In genomic region chr22:19429950-19430889, GRCh38 we compare ENCODE assay signal across 8 cellular contexts. TPM values are rescaled to one million over a fixed set of nuclear protein-coding genes. Genes with fewer than 3 reads are reported as not detected.
DNase-seq lines count a peak whose midpoint lies in the region; ATAC-seq and TF ChIP-seq lines count a peak whose summit lies in the region.

No MANE protein-coding gene starts in this region.

- H3K14ac ChIP-seq in IMR-90 (replicated peaks; ENCODE audit: low read depth, low read length), result peak overlapping the region; percentile 60

- TF ChIP-seq POLR2A in IMR-90 (IDR thresholded peaks at IDR 0.05; ENCODE audit: low read depth, low read length), result no peak; the same call in 1 of the 2 replicates

- peaks cover 10% of the 10 kb centered on the region; the same call in 1 of the 2 replicates for H3K9me1 ChIP-seq in IMR-90 (ENCODE audit: insufficient read depth, low read length)

- H3K23ac ChIP-seq in IMR-90 (ENCODE audit: low read depth, low read length), result peak overlapping the region; percentile 91

- H3K36me3 ChIP-seq in CD8-positive, alpha-beta T cell (ENCODE audit: insufficient read depth, low read length), result no peaks in the 10 kb centered on the region
- H3K36me3 ChIP-seq in IMR-90 (ENCODE audit: control insufficient read depth, insufficient read depth, low read length) (peaks cover 5% of the 10 kb centered on the region), muscle layer of colon (ENCODE audit: insufficient read depth, low read length) (peaks cover 8% of the 10 kb centered on the region), upper lobe of right lung (peaks cover 8% of the 10 kb centered on the region)

- no peak for TF ChIP-seq CTCF in CD8-positive, alpha-beta T cell (IDR thresholded peaks at IDR 0.05)
- no peak for TF ChIP-seq CTCF in IMR-90 (conservative IDR thresholded peaks at IDR 0.05; ENCODE audit: low read depth, low read length)
- no peak for TF ChIP-seq CTCF in upper lobe of right lung (IDR thresholded peaks at IDR 0.05)

- no peaks in the 10 kb centered on the region for H3K9me3 Mint-ChIP-seq in CD8-positive, alpha-beta T cell
- H3K9me3 Mint-ChIP-seq in effector memory CD8-positive, alpha-beta T cell, result no peaks in the 10 kb centered on the region

- peak overlapping the region; percentile 91 for H3K4me3 Mint-ChIP-seq in CD8-positive, alpha-beta T cell
- H3K4me3 Mint-ChIP-seq in effector memory CD8-positive, alpha-beta T cell, result peak overlapping the region; percentile 88 to 93

- no peaks in the 10 kb centered on the region for H3K27me3 Mint-ChIP-seq in CD8-positive, alpha-beta T cell (ENCODE audit: low read depth)
- H3K27me3 Mint-ChIP-seq in effector memory CD8-positive, alpha-beta T cell, result no peaks in the 10 kb centered on the region

- peak overlapping the region; percentile 96 for H3K4me2 ChIP-seq in IMR-90 (ENCODE audit: low read depth, low read length)

- H3K36me3 Mint-ChIP-seq in CD8-positive, alpha-beta T cell, result peaks cover 27% of the 10 kb centered on the region
- H3K36me3 Mint-ChIP-seq in effector memory CD8-positive, alpha-beta T cell (ENCODE audit: insufficient read depth), result peaks cover 45% of the 10 kb centered on the region

- H3K9ac ChIP-seq in IMR-90 (ENCODE audit: low read depth, low read length), result peak overlapping the region; percentile 61
- peak overlapping the region; percentile 85 for H3K9ac ChIP-seq in muscle layer of colon (ENCODE audit: low read length)

- peaks cover 25% of the 10 kb centered on the region for H3K4me1 ChIP-seq in CD8-positive, alpha-beta T cell (ENCODE audit: insufficient read depth, low read length)
- peaks cover 3% of the 10 kb centered on the region for H3K4me1 ChIP-seq in IMR-90 (ENCODE audit: control insufficient read depth, insufficient read depth, low read length)
- H3K4me1 ChIP-seq in muscle layer of colon (ENCODE audit: insufficient read depth, low read length), result peaks cover 22% of the 10 kb centered on the region
- peaks cover 32% of the 10 kb centered on the region for H3K4me1 ChIP-seq in upper lobe of right lung

- H3K4me3 ChIP-seq in CD8-positive, alpha-beta T cell (ENCODE audit: low read depth, low read length), result peak overlapping the region; percentile 79
- peak overlapping the region; percentile 81 for H3K4me3 ChIP-seq in IMR-90 (ENCODE audit: insufficient read depth, low read depth, low read length)
- peak overlapping the region; percentile 85 to 91 for H3K4me3 ChIP-seq in muscle layer of colon (ENCODE audit: low read depth in 1 of 2, low read length in 2 of 2)
- H3K4me3 ChIP-seq in upper lobe of right lung, result peak overlapping the region; percentile 97

- peak overlapping the region; percentile 95 for H3K27ac Mint-ChIP-seq in CD8-positive, alpha-beta T cell
- peak overlapping the region; percentile 92 to 94 for H3K27ac Mint-ChIP-seq in effector memory CD8-positive, alpha-beta T cell

- H3K79me1 ChIP-seq in IMR-90 (ENCODE audit: low read depth in 1 of 2, low read length in 2 of 2), result peaks cover 12 to 71% of the 10 kb centered on the region in 2 experiments; a peak in 3 of 4 replicates

- no peak overlapping the region for H2BK20ac ChIP-seq in IMR-90 (ENCODE audit: low read depth, low read length)

- no peak overlapping the region for H4K91ac ChIP-seq in IMR-90 (ENCODE audit: insufficient read depth, low read depth, low read length)

- 0 out of 2 replicates have a peak overlapping the region, but pooled peaks have one; percentile 32 for H3K56ac ChIP-seq in IMR-90 (ENCODE audit: extremely low read depth, insufficient read depth, low read length)

- no TSS peak for BruUV-seq in IMR-90 (replicated peaks; lab: Mats Ljungman, UMichigan)

- peaks cover 39% of the 10 kb centered on the region for H4K20me1 ChIP-seq in IMR-90 (ENCODE audit: insufficient read depth, low read length)

- H2BK5ac ChIP-seq in IMR-90 (ENCODE audit: low read depth, low read length, poor library complexity, severe bottlenecking), result peak overlapping the region; percentile 35

- CTCF ChIA-PET in CD8-positive, alpha-beta T cell (lab: Charles Lee), result no interaction called here
- CTCF ChIA-PET in IMR-90 (lab: Yijun Ruan, JAX), result no interaction called here

- in situ Hi-C loops in IMR-90 (cut with MboI; ENCODE audit: low sequenced_read_pairs), result no loop called here

- H2AK5ac ChIP-seq in IMR-90 (ENCODE audit: low read depth, low read length), result peak overlapping the region; percentile 6; the same call in 1 of the 2 replicates

- intact Hi-C loops in CD8-positive, alpha-beta T cell (cut with DNase I, micrococcal nuclease), result loop anchor here in 1 of 2 experiments (2.0 to 10.0 kb wide), 4 partner anchors 202 to 1575 kb away; partner anchors contain the start of genes COMT, SLC25A1, THAP7 and TXNRD2
- intact Hi-C loops in IMR-90 (cut with micrococcal nuclease) (loop anchor here (10.0 kb wide), 1 partner anchor 135 kb away; the partner anchor contains the start of gene CLTCL1), upper lobe of right lung (cut with DNase I) (no loop called here)

- DNase-seq in CD8-positive, alpha-beta T cell, result peak in 5 of 7 experiments; percentile 18 to 67 (median 44)
- DNase-seq in IMR-90 (peak; percentile 78), UCSD-AML1 (lab: John Stamatoyannopoulos, UW; ENCODE audit: unreplicated experiment) (peak; percentile 44), upper lobe of right lung (peak; percentile 68), NCI-H1105 treated with DMSO at 0.1 percent for 48 hours (lab: John Stamatoyannopoulos, UW) (no peak)
- peak; percentile 16 to 38 (median 16) for DNase-seq in effector memory CD8-positive, alpha-beta T cell

- H4K5ac ChIP-seq in IMR-90 (ENCODE audit: low read depth, low read length), result no peak overlapping the region; the same call in 1 of the 2 replicates

- peak overlapping the region; percentile 85 for H2AFZ ChIP-seq in IMR-90 (replicated peaks; ENCODE audit: low read length, poor library complexity)

- no peak overlapping the region for H3K18ac ChIP-seq in IMR-90 (ENCODE audit: low read depth, low read length)

- H2BK15ac ChIP-seq in IMR-90 (ENCODE audit: low read depth, low read length), result no peak overlapping the region

- no peaks in the 10 kb centered on the region for H3K27me3 ChIP-seq in CD8-positive, alpha-beta T cell (ENCODE audit: insufficient read depth, low read length)
- H3K27me3 ChIP-seq in IMR-90 (ENCODE audit: control insufficient read depth, insufficient read depth, low read length), result no peaks in the 10 kb centered on the region
- H3K27me3 ChIP-seq in muscle layer of colon (ENCODE audit: control insufficient read depth in 1 of 2, insufficient read depth in 2 of 2, low read length in 2 of 2), result no peaks in the 10 kb centered on the region
- H3K27me3 ChIP-seq in upper lobe of right lung, result no peaks in the 10 kb centered on the region

- H2AK9ac ChIP-seq in IMR-90 (replicated peaks; ENCODE audit: low read depth, low read length, poor library complexity), result peak overlapping the region; percentile 86

- H3K4ac ChIP-seq in IMR-90 (ENCODE audit: low read depth, low read length), result peak overlapping the region; percentile 63

- no peak overlapping the region for H2BK120ac ChIP-seq in IMR-90 (ENCODE audit: low read depth, low read length)

- POLR2A ChIA-PET in CD8-positive, alpha-beta T cell (lab: Charles Lee), result interaction anchor here (0.7 to 2.8 kb wide), 3 partner anchors 10 to 48 kb away, joined by 3 to 19 read pairs (median 4); partner anchors contain the start of gene UFD1
- POLR2A ChIA-PET in IMR-90 (lab: Charles Lee; ENCODE audit: unreplicated experiment), result no interaction called here

- H4K8ac ChIP-seq in IMR-90 (ENCODE audit: low read depth in 2 of 2, low read length in 2 of 2), result peak overlapping the region in 1 of 2 experiments; percentile 36; a peak in 2 of 4 replicates

- no peak for TF ChIP-seq RAD21 in IMR-90 (IDR thresholded peaks at IDR 0.05; ENCODE audit: low read length)

- ATAC-seq in CD8-positive, alpha-beta T cell, result peak; percentile 46
- ATAC-seq in IMR-90 (ENCODE audit: low read depth) (peak; percentile 2), upper lobe of right lung (no peak), GM21367 (IDR thresholded peaks at IDR 0.05; ENCODE audit: unreplicated experiment) (no peak)
- ATAC-seq in effector memory CD8-positive, alpha-beta T cell (replicated peaks), result peak; percentile 31

- dilution Hi-C loops in IMR-90 (cut with HindIII; ENCODE audit: low sequenced_read_pairs, unreplicated experiment), result no loop called here

- H3K4me1 Mint-ChIP-seq in CD8-positive, alpha-beta T cell (ENCODE audit: low read depth), result peaks cover 57% of the 10 kb centered on the region
- peaks cover 33 to 51% of the 10 kb centered on the region in 2 donors for H3K4me1 Mint-ChIP-seq in effector memory CD8-positive, alpha-beta T cell (ENCODE audit: low read depth in 2 of 2)

- peak overlapping the region; percentile 63 for H3K27ac ChIP-seq in CD8-positive, alpha-beta T cell (ENCODE audit: low read depth, low read length)
- H3K27ac ChIP-seq in IMR-90 (ENCODE audit: insufficient read depth, low read length), result peak overlapping the region; percentile 54
- peak overlapping the region; percentile 66 for H3K27ac ChIP-seq in muscle layer of colon (ENCODE audit: low read depth, low read length)
- peak overlapping the region; percentile 78 for H3K27ac ChIP-seq in upper lobe of right lung

- no peaks in the 10 kb centered on the region for H3K9me3 ChIP-seq in CD8-positive, alpha-beta T cell (ENCODE audit: low read length)
- no peaks in the 10 kb centered on the region for H3K9me3 ChIP-seq in IMR-90 (ENCODE audit: control insufficient read depth, insufficient read depth, low read length)
- H3K9me3 ChIP-seq in muscle layer of colon (ENCODE audit: low read length), result no peaks in the 10 kb centered on the region
- H3K9me3 ChIP-seq in upper lobe of right lung, result no peaks in the 10 kb centered on the region

- WGBS in IMR-90 (ENCODE audit: extremely low coverage in 2 of 2, insufficient read length in 1 of 2), 2 experiments, result 60% methylated on average over 1 of the region's 12 CpGs; no CpG with 5 or more reads in 1 of the 2 experiments

RNA-seq across cellular contexts. Expression of gene HIRA, which starts 1.3 kb away (rescaled TPM):
- total RNA-seq in CD8-positive, alpha-beta T cell, result 10 to 100 TPM; 16.1 to 16.7 TPM
- total RNA-seq in IMR-90 (2012; rRNA removed) (13.9 and 14.5 TPM in 2 replicates), upper lobe of right lung (23.3 TPM)
- polyA plus RNA-seq in IMR-90 (2012; rRNA removed), result 22.6 and 24.2 TPM in 2 replicates
- 13.5 and 19.1 TPM in 2 replicates for polyA plus RNA-seq in IMR-90 (2012; cell fraction: cytosol; rRNA removed)
- 20.6 and 27.4 TPM in 2 replicates for polyA plus RNA-seq in IMR-90 (2012; cell fraction: nucleus; rRNA removed; ENCODE audit: low replicate concordance)

RNA-seq across cellular contexts. Expression of gene MRPL40, which starts 2.1 kb away (rescaled TPM):
- total RNA-seq in CD8-positive, alpha-beta T cell, result 10 to 100 TPM in 1 of 2 experiments, 1 to 10 TPM in 1; 9.9 to 10.5 TPM
- total RNA-seq in IMR-90 (2012; rRNA removed) (37.5 and 48.9 TPM in 2 replicates), upper lobe of right lung (20.5 TPM)
- polyA plus RNA-seq in IMR-90 (2012; rRNA removed), result 36.7 and 38.0 TPM in 2 replicates
- polyA plus RNA-seq in IMR-90 (2012; cell fraction: cytosol; rRNA removed), result 11.3 and 15.3 TPM in 2 replicates
- polyA plus RNA-seq in IMR-90 (2012; cell fraction: nucleus; rRNA removed; ENCODE audit: low replicate concordance), result 3.0 and 12.5 TPM in 2 replicates

RNA-seq across cellular contexts. Expression of gene C22orf39, which starts 17.3 kb away (rescaled TPM):
- total RNA-seq in CD8-positive, alpha-beta T cell, result 10 to 100 TPM; 31.0 to 34.1 TPM
- total RNA-seq in IMR-90 (2012; rRNA removed) (8.2 and 9.2 TPM in 2 replicates), upper lobe of right lung (35.6 TPM)
- polyA plus RNA-seq in IMR-90 (2012; rRNA removed), result 8.9 and 10.2 TPM in 2 replicates
- 11.9 and 14.7 TPM in 2 replicates for polyA plus RNA-seq in IMR-90 (2012; cell fraction: cytosol; rRNA removed)
- polyA plus RNA-seq in IMR-90 (2012; cell fraction: nucleus; rRNA removed; ENCODE audit: low replicate concordance), result 7.8 and 8.0 TPM in 2 replicates

RNA-seq across cellular contexts. Expression of gene UFD1, which starts 48.8 kb away (rescaled TPM):
- 10 to 100 TPM; 67.8 to 70.8 TPM for total RNA-seq in CD8-positive, alpha-beta T cell
- total RNA-seq in IMR-90 (2012; rRNA removed) (138 and 152 TPM in 2 replicates), upper lobe of right lung (43.1 TPM)
- 149 and 153 TPM in 2 replicates for polyA plus RNA-seq in IMR-90 (2012; rRNA removed)
- polyA plus RNA-seq in IMR-90 (2012; cell fraction: cytosol; rRNA removed), result 92.0 and 129 TPM in 2 replicates
- 67.8 and 81.3 TPM in 2 replicates for polyA plus RNA-seq in IMR-90 (2012; cell fraction: nucleus; rRNA removed; ENCODE audit: low replicate concordance)

RNA-seq across cellular contexts. Expression of gene CDC45, which starts 49.5 kb away (rescaled TPM):
- 1 to 10 TPM; 1.8 to 2.3 TPM for total RNA-seq in CD8-positive, alpha-beta T cell
- total RNA-seq in IMR-90 (2012; rRNA removed), result 37.5 and 44.6 TPM in 2 replicates
- polyA plus RNA-seq in IMR-90 (2012; rRNA removed), result 20.0 and 22.7 TPM in 2 replicates
- 7.7 and 9.1 TPM in 2 replicates for polyA plus RNA-seq in IMR-90 (2012; cell fraction: cytosol; rRNA removed)
- polyA plus RNA-seq in IMR-90 (2012; cell fraction: nucleus; rRNA removed; ENCODE audit: low replicate concordance), result 24.8 and 25.7 TPM in 2 replicates
- 0.58 TPM for total RNA-seq in upper lobe of right lung

Comparison
In these comparisons a context has a peak if more than half of its experiments do, and no peak if none do; other contexts are left out.
1. ATAC-seq: peak in CD8-positive, alpha-beta T cell (single experiment), IMR-90 (single experiment) and effector memory CD8-positive, alpha-beta T cell (single experiment); none in upper lobe of right lung (single experiment) and GM21367 (single experiment).
2. Peak in every context shown above with its lines, with median percentiles within 50 percentile points of each other: H3K27ac ChIP-seq and H3K4me3 ChIP-seq.